11 cellular contexts compared by ENCODE assay signal in genomic region chr6:62298745-62299392, GRCh38. TPM values are rescaled to one million over a fixed set of nuclear protein-coding genes. Genes with fewer than 3 reads are reported as not detected.
DNase-seq lines count a peak whose midpoint lies in the region; ATAC-seq and TF ChIP-seq lines count a peak whose summit lies in the region.
"Had no signal": no experiment of that assay in that cellular context is flagged by ENCODE, and none has a peak within 500 bp of the region (broad histone marks: within the 10 kb centered on the region; RNA-seq: fewer than 3 reads in every experiment).

No MANE protein-coding gene starts in this region.

- CTCF ChIA-PET in OCI-LY7 (lab: Charles Lee; ENCODE audit: unreplicated experiment) (interaction anchor here (0.6 to 1.1 kb wide), 2 partner anchors 13 to 92 kb away, joined by 3 read pairs; partner anchors contain the start of gene KHDRBS2), PC-9 (lab: Charles Lee) (no interaction called here)

- ATAC-seq in GM18508 (IDR thresholded peaks at IDR 0.05; ENCODE audit: insufficient read depth, unreplicated experiment) (peak; percentile 92), GM21423 (IDR thresholded peaks at IDR 0.05; ENCODE audit: unreplicated experiment) (peak; percentile 91), HG03108 (IDR thresholded peaks at IDR 0.05; ENCODE audit: unreplicated experiment) (peak; percentile 90), left cardiac atrium (no peak)

- TF ChIP-seq CTCF in OCI-LY7 (conservative IDR thresholded peaks at IDR 0.05; ENCODE audit: low read length) (no peak), PC-9 (conservative IDR thresholded peaks at IDR 0.05) (no peak)

- TF ChIP-seq POLR2A in erythroblast (IDR thresholded peaks at IDR 0.05; ENCODE audit: low read length) = no peak

- H3K4me1 ChIP-seq in OCI-LY7 (ENCODE audit: insufficient read depth, low read length, poor library complexity, severe bottlenecking) (peaks cover 34% of the 10 kb centered on the region), PC-9 (replicated peaks; ENCODE audit: insufficient read depth) (no peaks in the 10 kb centered on the region)

- DNase-seq in OCI-LY7 (ENCODE audit: low spot score) (peak; percentile 74), left cardiac atrium (no peak), PC-9 (no peak), erythroblast (lab: John Stamatoyannopoulos, UW) (no peak)
- DNase-seq in activated CD8-positive, alpha-beta memory T cell treated with anti-CD3 and anti-CD28 coated beads, Interleukin-2, amount 50 U/mL, for 4 hours = no peak
- DNase-seq: NCI-H2107, T-helper 2 cell had no signal

- H3K9me2 ChIP-seq in OCI-LY7 (ENCODE audit: insufficient read depth, low read length) = no peaks in the 10 kb centered on the region
- no peaks in the 10 kb centered on the region for H3K9me2 ChIP-seq in PC-9 (ENCODE audit: insufficient read depth)

- H4K20me1 ChIP-seq in OCI-LY7 (ENCODE audit: insufficient read depth, low read length) = no peaks in the 10 kb centered on the region
- H4K20me1 ChIP-seq in PC-9 (ENCODE audit: insufficient read depth) = no peaks in the 10 kb centered on the region

- intact Hi-C loops in OCI-LY7 (cut with micrococcal nuclease; ENCODE audit: unreplicated experiment) = loop anchor here (1.0 to 5.0 kb wide), 2 partner anchors 92 to 218 kb away; no protein-coding TSS in a partner anchor
- intact Hi-C loops in left cardiac atrium (cut with DNase I) = no loop called here
- intact Hi-C loops in PC-9 (cut with micrococcal nuclease; ENCODE audit: unreplicated experiment) = no loop called here

- H3K27me3 ChIP-seq in PC-9 (ENCODE audit: insufficient read depth, low read depth) = no peaks in the 10 kb centered on the region

- POLR2A ChIA-PET in OCI-LY7 (lab: Charles Lee) = interaction anchor here (0.7 to 3.1 kb wide), 11 partner anchors 10 to 988 kb away, joined by 3 to 17 read pairs (median 4); partner anchors contain the start of gene KHDRBS2
- POLR2A ChIA-PET in PC-9 (lab: Charles Lee; ENCODE audit: unreplicated experiment) = no interaction called here

- H3K4me2 ChIP-seq in OCI-LY7 (ENCODE audit: low read length) (peak overlapping the region; percentile 61), PC-9 (no peak overlapping the region)

- peaks cover 24% of the 10 kb centered on the region; the same call in 1 of the 2 replicates for H3K9me3 ChIP-seq in OCI-LY7 (ENCODE audit: low read length)
- no peaks in the 10 kb centered on the region for H3K9me3 ChIP-seq in PC-9 (ENCODE audit: insufficient read depth, low read depth)

- H2AFZ ChIP-seq in OCI-LY7 (ENCODE audit: low read length) (peak overlapping the region; percentile 80; the same call in 1 of the 2 replicates), PC-9 (no peak overlapping the region)

- H3K79me2 ChIP-seq in OCI-LY7 (ENCODE audit: insufficient read depth, low read depth, low read length) (no peaks in the 10 kb centered on the region), PC-9 (ENCODE audit: low read depth) (no peaks in the 10 kb centered on the region)

- no peaks in the 10 kb centered on the region for H3K36me3 ChIP-seq in OCI-LY7 (ENCODE audit: insufficient read depth, low read length)
- H3K36me3 ChIP-seq in PC-9 (ENCODE audit: low read depth) = no peaks in the 10 kb centered on the region

- BruUV-seq in OCI-LY7 (replicated peaks; lab: Mats Ljungman, UMichigan) (no TSS peak), PC-9 (replicated peaks; lab: Mats Ljungman, UMichigan) (no TSS peak)

- H3K27ac ChIP-seq in OCI-LY7 (ENCODE audit: low read depth, low read length, poor library complexity, severe bottlenecking) (peak overlapping the region; percentile 70), PC-9 (no peak overlapping the region)

- peak overlapping the region; percentile 36 for H3K4me3 ChIP-seq in OCI-LY7 (ENCODE audit: low read depth, low read length, poor library complexity, severe bottlenecking)
- no peak overlapping the region for H3K4me3 ChIP-seq in PC-9

- H3F3A ChIP-seq in PC-9 (ENCODE audit: insufficient read depth, low read depth) = no peaks in the 10 kb centered on the region

RNA-seq across cellular contexts. Expression of gene KHDRBS2, which starts 12.8 kb away (rescaled TPM):
- total RNA-seq in OCI-LY7 (2014; rRNA removed; shearing (Covaris generic)) = 1.4 and 1.7 TPM in 2 replicates
- total RNA-seq in OCI-LY7 (2022) = 6.8 and 7.6 TPM in 2 replicates
- under 1 TPM in 1 of 2 donors, not detected in 1; 0.12 TPM for total RNA-seq in left cardiac atrium
- total RNA-seq in PC-9 (2021) = not detected in 2 replicates
- total RNA-seq: osteocyte had no signal

Comparison
In these comparisons a context has a peak if more than half of its experiments do, and no peak if none do; other contexts are left out.
1. ATAC-seq: peak in GM18508 (single experiment), GM21423 (single experiment) and HG03108 (single experiment); none in left cardiac atrium (0 of 2).